30 cellular contexts compared by ENCODE assay signal in genomic region chr5:94485017-94485517, GRCh38.
"Had no signal": no experiment of that assay in that cellular context is flagged by ENCODE, and none has a peak within 500 bp of the region (broad histone marks: within the 10 kb centered on the region; RNA-seq: fewer than 3 reads in every experiment).

No MANE protein-coding gene starts in this region.

- H3K9me3 ChIP-seq: ascending aorta, esophagus muscularis mucosa, gastroesophageal sphincter, spleen, thoracic aorta had no signal

- FAIRE-seq: colon, endothelial cell of umbilical vein, islet of Langerhans, TTC549 had no signal

- H3K4me1 Mint-ChIP-seq: activated CD4-positive, alpha-beta T cell treated with anti-CD3 and anti-CD28 coated beads, Interleukin-2, amount 10 ng/mL, durations not matched to agents 7 days and 5 days; activated CD8-positive, alpha-beta memory T cell treated with anti-CD3 and anti-CD28 coated beads, Interleukin-2, amount 10 ng/mL, durations not matched to agents 7 days and 5 days; memory B cell had no signal

- H3K4me3 Mint-ChIP-seq: activated CD4-positive, alpha-beta T cell treated with anti-CD3 and anti-CD28 coated beads, Interleukin-2, amount 10 ng/mL, durations not matched to agents 7 days and 5 days; activated CD8-positive, alpha-beta memory T cell treated with anti-CD3 and anti-CD28 coated beads, Interleukin-2, amount 10 ng/mL, durations not matched to agents 7 days and 5 days; activated CD8-positive, alpha-beta T cell treated with anti-CD3 and anti-CD28 coated beads for 36 hours; effector memory CD8-positive, alpha-beta T cell; memory B cell; natural killer cell treated with Interleukin-12 subunit alpha and Interleukin-12 subunit beta and Interleukin-15 and Interleukin-18, amount 100 ng/mL, for 72 hours; T-helper 2 cell treated with Interferon-gamma antibody and Interleukin-4, amounts not matched to agents 5 μg/mL and 100 μg/mL, for 36 hours; type B pancreatic cell had no signal

- H3K36me3 Mint-ChIP-seq: activated CD8-positive, alpha-beta memory T cell treated with anti-CD3 and anti-CD28 coated beads, Interleukin-2, amount 10 ng/mL, durations not matched to agents 7 days and 5 days; activated naive CD4-positive, alpha-beta T cell treated with anti-CD3 and anti-CD28 coated beads, Interleukin-2, amount 50 U/mL, for 72 hours; memory B cell; natural killer cell treated with Interleukin-12 subunit alpha and Interleukin-12 subunit beta and Interleukin-15 and Interleukin-18, amount 100 ng/mL, for 72 hours; type B pancreatic cell had no signal

- H3K9me3 Mint-ChIP-seq: activated CD4-positive, alpha-beta T cell treated with anti-CD3 and anti-CD28 coated beads, Interleukin-2, amount 10 ng/mL, durations not matched to agents 7 days and 5 days; activated CD8-positive, alpha-beta T cell treated with anti-CD3 and anti-CD28 coated beads for 36 hours; activated naive CD4-positive, alpha-beta T cell treated with anti-CD3 and anti-CD28 coated beads, Interleukin-2, amount 50 U/mL, for 72 hours; effector memory CD8-positive, alpha-beta T cell; memory B cell; natural killer cell treated with Interleukin-12 subunit alpha and Interleukin-12 subunit beta and Interleukin-15 and Interleukin-18, amount 100 ng/mL, for 72 hours; T-helper 2 cell treated with Interferon-gamma antibody and Interleukin-4, amounts not matched to agents 5 μg/mL and 100 μg/mL, for 36 hours; type B pancreatic cell had no signal

- H3K27ac Mint-ChIP-seq: activated CD4-positive, alpha-beta T cell treated with anti-CD3 and anti-CD28 coated beads, Interleukin-2, amount 10 ng/mL, durations not matched to agents 7 days and 5 days; activated CD8-positive, alpha-beta memory T cell treated with anti-CD3 and anti-CD28 coated beads, Interleukin-2, amount 10 ng/mL, durations not matched to agents 7 days and 5 days; activated CD8-positive, alpha-beta T cell treated with anti-CD3 and anti-CD28 coated beads for 36 hours; activated naive CD4-positive, alpha-beta T cell treated with anti-CD3 and anti-CD28 coated beads, Interleukin-2, amount 50 U/mL, for 72 hours; effector memory CD8-positive, alpha-beta T cell; memory B cell; natural killer cell treated with Interleukin-12 subunit alpha and Interleukin-12 subunit beta and Interleukin-15 and Interleukin-18, amount 100 ng/mL, for 72 hours; progenitor cell of endocrine pancreas; T-helper 2 cell treated with Interferon-gamma antibody and Interleukin-4, amounts not matched to agents 5 μg/mL and 100 μg/mL, for 36 hours; type B pancreatic cell had no signal

- ATAC-seq: activated CD8-positive, alpha-beta memory T cell treated with anti-CD3 and anti-CD28 coated beads, Interleukin-2, amount 10 ng/mL, durations not matched to agents 7 days and 5 days; activated CD8-positive, alpha-beta T cell treated with anti-CD3 and anti-CD28 coated beads for 36 hours; activated naive CD4-positive, alpha-beta T cell treated with anti-CD3 and anti-CD28 coated beads, Interleukin-2, amount 50 U/mL, for 72 hours; effector memory CD8-positive, alpha-beta T cell; gastroesophageal sphincter; natural killer cell treated with Interleukin-12 subunit alpha and Interleukin-12 subunit beta and Interleukin-15 and Interleukin-18, amount 100 ng/mL, for 72 hours had no signal

- DNase-seq: activated CD4-positive, alpha-beta T cell treated with anti-CD3 and anti-CD28 coated beads, Interleukin-2, amount 10 ng/mL, durations not matched to agents 7 days and 5 days; activated CD4-positive, CD25-positive, alpha-beta regulatory T cell treated with anti-CD3 and anti-CD28 coated beads, Interleukin-2, amount 50 U/mL, for 72 hours; activated CD8-positive, alpha-beta memory T cell treated with anti-CD3 and anti-CD28 coated beads, Interleukin-2, amount 10 ng/mL, durations not matched to agents 7 days and 5 days; activated CD8-positive, alpha-beta T cell treated with anti-CD3 and anti-CD28 coated beads for 36 hours; activated T-cell treated with anti-CD3 and anti-CD28 coated beads for 4 hours; adrenal gland; brain microvascular endothelial cell; caudate nucleus; dorsolateral prefrontal cortex; effector memory CD8-positive, alpha-beta T cell; head of caudate nucleus; retina; spleen; stimulated activated CD4-positive, alpha-beta T cell treated with anti-CD3 and anti-CD28 coated beads, Interleukin-4, amount 100 ng/mL, for 1 hour; stimulated activated naive CD4-positive, alpha-beta T cell treated with Interleukin-2 at 50 U/mL for 16 hours; WERI-Rb-1 had no signal

- H3K4me3 ChIP-seq: adrenal gland, ascending aorta, dorsolateral prefrontal cortex, esophagus muscularis mucosa, gastroesophageal sphincter, spleen, thoracic aorta had no signal

- H3K36me3 ChIP-seq: adrenal gland, ascending aorta, brain microvascular endothelial cell, gastroesophageal sphincter, spleen, thoracic aorta, WERI-Rb-1 had no signal

- H3K27me3 Mint-ChIP-seq: activated CD4-positive, alpha-beta T cell treated with anti-CD3 and anti-CD28 coated beads, Interleukin-2, amount 10 ng/mL, durations not matched to agents 7 days and 5 days; activated CD8-positive, alpha-beta memory T cell treated with anti-CD3 and anti-CD28 coated beads, Interleukin-2, amount 10 ng/mL, durations not matched to agents 7 days and 5 days; activated CD8-positive, alpha-beta T cell treated with anti-CD3 and anti-CD28 coated beads for 36 hours; effector memory CD8-positive, alpha-beta T cell; memory B cell; natural killer cell treated with Interleukin-12 subunit alpha and Interleukin-12 subunit beta and Interleukin-15 and Interleukin-18, amount 100 ng/mL, for 72 hours; progenitor cell of endocrine pancreas; type B pancreatic cell had no signal

- H3K27me3 ChIP-seq: adrenal gland, ascending aorta, brain microvascular endothelial cell, dorsolateral prefrontal cortex, esophagus muscularis mucosa, gastroesophageal sphincter, spleen had no signal

- H3K4me1 ChIP-seq: adrenal gland, ascending aorta, esophagus muscularis mucosa, gastroesophageal sphincter, spleen had no signal

- H3K27ac ChIP-seq: adrenal gland, ascending aorta, brain microvascular endothelial cell, dorsolateral prefrontal cortex, esophagus muscularis mucosa, gastroesophageal sphincter, thoracic aorta, WERI-Rb-1 had no signal
